17 cellular contexts compared by ENCODE assay signal in the genomic region with DNA sequence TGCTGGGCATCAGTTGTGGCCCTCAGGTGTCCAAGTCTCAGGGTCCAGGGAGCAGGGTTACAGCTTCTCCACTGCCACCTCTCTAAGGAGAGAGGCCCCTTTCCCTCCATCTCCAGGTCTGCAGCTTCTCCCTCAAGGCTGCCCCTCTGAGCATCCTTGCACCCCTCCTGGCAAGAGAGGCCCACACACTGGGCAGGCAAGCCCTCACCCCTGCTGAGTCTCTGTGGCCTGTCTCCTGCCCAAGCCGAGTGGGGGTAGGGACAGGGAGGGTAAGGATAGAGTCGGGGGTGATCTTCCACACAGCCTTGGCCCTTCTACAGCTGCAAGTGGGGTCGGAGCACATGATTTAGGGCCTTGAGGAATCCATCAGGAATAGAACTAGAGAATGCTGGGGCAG.
DNase-seq lines count a peak whose midpoint lies in the region; ATAC-seq, FAIRE-seq and TF ChIP-seq lines count a peak whose summit lies in the region.
"Had no signal": no experiment of that assay in that cellular context is flagged by ENCODE, and none has a peak within 500 bp of the region (broad histone marks: within the 10 kb centered on the region; RNA-seq: fewer than 3 reads in every experiment).

No MANE protein-coding gene starts in this region.

- H2BK120ac ChIP-seq in mesenchymal stem cell (ENCODE audit: low read depth, low read length) = peak overlapping the region; percentile 78

- WGBS in mesenchymal stem cell = 90% methylated on average over 2 of the region's 3 CpGs
- 30 to 67% (median 63%) methylated on average over 3 of the region's 3 CpGs for WGBS in stomach, 5 donors

- H3K9me3 Mint-ChIP-seq in astrocyte (ENCODE audit: unreplicated experiment) = no peaks in the 10 kb centered on the region
- H3K9me3 Mint-ChIP-seq in activated CD4-positive, alpha-beta memory T cell treated with anti-CD3 and anti-CD28 coated beads for 36 hours = no peaks in the 10 kb centered on the region
- H3K9me3 Mint-ChIP-seq: activated CD4-positive, alpha-beta T cell treated with anti-CD3 and anti-CD28 coated beads, Interleukin-2, amount 10 ng/mL, durations not matched to agents 7 days and 5 days; activated naive CD8-positive, alpha-beta T cell treated with anti-CD3 and anti-CD28 coated beads, Interleukin-2, amount 50 U/mL, for 24 hours; memory B cell; stimulated activated naive B cell treated with anti-CD40 and anti-IgM and Interleukin-4, amounts not matched to agents 10 μg/mL and 1 μg/mL and 100 μg/mL, for 72 hours had no signal

- DNase-seq in astrocyte (ENCODE audit: low read depth) (no peak), mesenchymal stem cell (no peak), stomach (no peak), SJCRH30 (no peak)
- no peak for DNase-seq in activated CD8-positive, alpha-beta memory T cell treated with anti-CD3 and anti-CD28 coated beads for 24 hours
- DNase-seq in activated CD4-positive, alpha-beta memory T cell treated with anti-CD3 and anti-CD28 coated beads for 36 hours = no peak
- DNase-seq: activated CD4-positive, alpha-beta T cell treated with anti-CD3 and anti-CD28 coated beads, Interleukin-2, amount 10 ng/mL, durations not matched to agents 7 days and 5 days; activated naive CD8-positive, alpha-beta T cell treated with anti-CD3 and anti-CD28 coated beads, Interleukin-2, amount 50 U/mL, for 24 hours; activated T-cell treated with anti-CD3 and anti-CD28 coated beads, Interleukin-2, amount 50 U/mL, for 48 hours; cerebellar nuclear complex; NCI-H187; NCI-H446 treated with DMSO at 0.1 percent for 48 hours; stimulated activated naive B cell treated with anti-CD40 and anti-IgM and Interleukin-4, amounts not matched to agents 10 μg/mL and 1 μg/mL and 100 μg/mL, for 72 hours had no signal

- H2AK5ac ChIP-seq in mesenchymal stem cell (ENCODE audit: low read length, severe bottlenecking) = peak overlapping the region; percentile 65

- intact Hi-C loops in stomach (cut with DNase I; ENCODE audit: low total_unique reads) = loop anchor here (10.0 kb wide), 1 partner anchor 913 kb away; no protein-coding TSS in a partner anchor
- intact Hi-C loops in activated CD4-positive, alpha-beta memory T cell treated with anti-CD3 and anti-CD28 coated beads for 36 hours (cut with micrococcal nuclease) = no loop called here

- H3K4me3 ChIP-seq in HEK293 (ENCODE audit: low read depth, low read length) (no peak overlapping the region), astrocyte (ENCODE audit: insufficient read depth, low read depth, low read length) (no peak overlapping the region), mesenchymal stem cell (ENCODE audit: insufficient read depth in 1 of 2, low read depth in 1 of 2, low read length in 2 of 2) (peak overlapping the region in 1 of 2 experiments; percentile 36), stomach (no peak overlapping the region), SJCRH30 (no peak overlapping the region)

- no peaks in the 10 kb centered on the region for H4K20me1 ChIP-seq in astrocyte (ENCODE audit: insufficient read depth, low read length)

- no peak for FAIRE-seq in astrocyte (lab: Jason Lieb, UNC)

- H3K27ac ChIP-seq in HEK293 (ENCODE audit: extremely low read depth, low read depth, low read length) (no peak overlapping the region), astrocyte (ENCODE audit: low read depth, low read length) (peak overlapping the region; percentile 15), mesenchymal stem cell (ENCODE audit: low read length, poor library complexity, severe bottlenecking) (no peak overlapping the region), stomach (peak overlapping the region in 4 of 5 donors; percentile 59 to 67 (median 64)), SJCRH30 (no peak overlapping the region)

- no peak overlapping the region for H2BK15ac ChIP-seq in mesenchymal stem cell (ENCODE audit: low read depth, poor library complexity, severe bottlenecking)

- H3K23ac ChIP-seq in mesenchymal stem cell (ENCODE audit: low read length in 2 of 2) = no peak overlapping the region

- H3K36me3 Mint-ChIP-seq in astrocyte (ENCODE audit: low read depth, unreplicated experiment) = no peaks in the 10 kb centered on the region
- no peaks in the 10 kb centered on the region for H3K36me3 Mint-ChIP-seq in activated CD4-positive, alpha-beta memory T cell treated with anti-CD3 and anti-CD28 coated beads for 36 hours
- H3K36me3 Mint-ChIP-seq: memory B cell had no signal

- peak overlapping the region; percentile 91 for H4K8ac ChIP-seq in mesenchymal stem cell (ENCODE audit: low read length)

- no peaks in the 10 kb centered on the region for H3K36me3 ChIP-seq in HEK293 (ENCODE audit: control insufficient read depth in 2 of 2, insufficient read depth in 1 of 2, low read length in 2 of 2)
- no peaks in the 10 kb centered on the region for H3K36me3 ChIP-seq in astrocyte (ENCODE audit: insufficient read depth, low read length)
- peaks cover 0 to 7% of the 10 kb centered on the region in 2 experiments for H3K36me3 ChIP-seq in mesenchymal stem cell (ENCODE audit: control insufficient read depth in 1 of 2, insufficient read depth in 2 of 2, low read depth in 1 of 2, low read length in 2 of 2)
- no peaks in the 10 kb centered on the region for H3K36me3 ChIP-seq in stomach
- no peaks in the 10 kb centered on the region for H3K36me3 ChIP-seq in SJCRH30

- H3K27me3 Mint-ChIP-seq in astrocyte (ENCODE audit: low read depth, unreplicated experiment) = no peaks in the 10 kb centered on the region
- no peaks in the 10 kb centered on the region for H3K27me3 Mint-ChIP-seq in activated CD4-positive, alpha-beta memory T cell treated with anti-CD3 and anti-CD28 coated beads for 36 hours
- H3K27me3 Mint-ChIP-seq: activated CD4-positive, alpha-beta T cell treated with anti-CD3 and anti-CD28 coated beads, Interleukin-2, amount 10 ng/mL, durations not matched to agents 7 days and 5 days; activated naive CD8-positive, alpha-beta T cell treated with anti-CD3 and anti-CD28 coated beads, Interleukin-2, amount 50 U/mL, for 24 hours; B cell; stimulated activated naive B cell treated with anti-CD40 and anti-IgM and Interleukin-4, amounts not matched to agents 10 μg/mL and 1 μg/mL and 100 μg/mL, for 72 hours had no signal

- peak overlapping the region in 1 of 2 experiments; percentile 92 for H2BK12ac ChIP-seq in mesenchymal stem cell (ENCODE audit: low read length in 2 of 2)

- H3K27me3 ChIP-seq in astrocyte (ENCODE audit: insufficient read depth, low read length) = no peaks in the 10 kb centered on the region
- H3K27me3 ChIP-seq in mesenchymal stem cell (ENCODE audit: control insufficient read depth in 1 of 2, insufficient read depth in 1 of 2, low read length in 2 of 2) = no peaks in the 10 kb centered on the region
- no peaks in the 10 kb centered on the region for H3K27me3 ChIP-seq in stomach
- no peaks in the 10 kb centered on the region for H3K27me3 ChIP-seq in SJCRH30

- H3K4me2 ChIP-seq in astrocyte (ENCODE audit: low read length) (peak overlapping the region; percentile 36), mesenchymal stem cell (ENCODE audit: low read length, poor library complexity, severe bottlenecking) (no peak overlapping the region)

- H4K91ac ChIP-seq in mesenchymal stem cell (ENCODE audit: low read length) = peak overlapping the region; percentile 29

- ATAC-seq in GM19455 (IDR thresholded peaks at IDR 0.05; ENCODE audit: unreplicated experiment) = no peak
- ATAC-seq: activated naive CD8-positive, alpha-beta T cell treated with anti-CD3 and anti-CD28 coated beads, Interleukin-2, amount 50 U/mL, for 24 hours; stimulated activated naive B cell treated with anti-CD40 and anti-IgM and Interleukin-4, amounts not matched to agents 10 μg/mL and 1 μg/mL and 100 μg/mL, for 72 hours had no signal

- POLR2A ChIA-PET in HEK293 (lab: Yijun Ruan, JAX) = no interaction called here
- POLR2A ChIA-PET in activated CD4-positive, alpha-beta memory T cell treated with anti-CD3 and anti-CD28 coated beads for 36 hours (lab: Charles Lee) = no interaction called here

- no peak overlapping the region for H2BK5ac ChIP-seq in mesenchymal stem cell (ENCODE audit: low read depth, low read length, poor library complexity, severe bottlenecking)

- H3K27ac Mint-ChIP-seq in astrocyte (ENCODE audit: unreplicated experiment) = no peak overlapping the region
- no peak overlapping the region for H3K27ac Mint-ChIP-seq in activated CD4-positive, alpha-beta memory T cell treated with anti-CD3 and anti-CD28 coated beads for 36 hours
- H3K27ac Mint-ChIP-seq: activated CD4-positive, alpha-beta T cell treated with anti-CD3 and anti-CD28 coated beads, Interleukin-2, amount 10 ng/mL, durations not matched to agents 7 days and 5 days; activated naive CD8-positive, alpha-beta T cell treated with anti-CD3 and anti-CD28 coated beads, Interleukin-2, amount 50 U/mL, for 24 hours; B cell; memory B cell; stimulated activated naive B cell treated with anti-CD40 and anti-IgM and Interleukin-4, amounts not matched to agents 10 μg/mL and 1 μg/mL and 100 μg/mL, for 72 hours had no signal

- peak overlapping the region; percentile 81 to 89 for H3K4ac ChIP-seq in mesenchymal stem cell (ENCODE audit: low read depth in 1 of 2, low read length in 2 of 2)

- peaks cover 13% of the 10 kb centered on the region for H3K4me1 Mint-ChIP-seq in astrocyte (ENCODE audit: low read depth, unreplicated experiment)
- no peaks in the 10 kb centered on the region for H3K4me1 Mint-ChIP-seq in activated CD4-positive, alpha-beta memory T cell treated with anti-CD3 and anti-CD28 coated beads for 36 hours (ENCODE audit: low read depth)
- H3K4me1 Mint-ChIP-seq: activated CD4-positive, alpha-beta T cell treated with anti-CD3 and anti-CD28 coated beads, Interleukin-2, amount 10 ng/mL, durations not matched to agents 7 days and 5 days had no signal

- H3K4me1 ChIP-seq in HEK293 (ENCODE audit: control insufficient read depth, insufficient read depth, low read length) (no peaks in the 10 kb centered on the region), astrocyte (ENCODE audit: insufficient read depth, low read length) (peaks cover 15% of the 10 kb centered on the region), mesenchymal stem cell (ENCODE audit: control insufficient read depth, insufficient read depth, low read depth, low read length) (peaks cover 30% of the 10 kb centered on the region), stomach (peaks cover 0 to 16% (median 9%) of the 10 kb centered on the region in 4 donors), SJCRH30 (no peaks in the 10 kb centered on the region; the same call in 1 of the 2 replicates)

- no peak for TF ChIP-seq POLR2A in stomach (IDR thresholded peaks at IDR 0.05)

- no peaks in the 10 kb centered on the region for H3K79me2 ChIP-seq in astrocyte (ENCODE audit: insufficient read depth, low read length)

- CTCF ChIA-PET in HEK293 (lab: Yijun Ruan, JAX) = interaction anchor here (0.8 to 1.2 kb wide), 3 partner anchors 9 to 117 kb away, joined by 3 to 7 read pairs (median 4); no protein-coding TSS in a partner anchor
- CTCF ChIA-PET in activated CD4-positive, alpha-beta memory T cell treated with anti-CD3 and anti-CD28 coated beads for 36 hours (lab: Charles Lee) = interaction anchor here (1.0 kb wide), 1 partner anchor 9 kb away, joined by 4 read pairs; no protein-coding TSS in a partner anchor

- TF ChIP-seq CTCF in HEK293 (tag by site-specific recombination; IDR thresholded peaks at IDR 0.05) (no peak), astrocyte (IDR thresholded peaks at IDR 0.05; ENCODE audit: insufficient read depth, low read depth, low read length) (no peak), stomach (IDR thresholded peaks at IDR 0.05) (no peak)

- H2AFZ ChIP-seq in astrocyte (ENCODE audit: low read depth, low read length) (peak overlapping the region; percentile 65), mesenchymal stem cell (ENCODE audit: low read depth, low read length) (peak overlapping the region; percentile 32)

- no peaks in the 10 kb centered on the region for H3K79me1 ChIP-seq in mesenchymal stem cell (replicated peaks; ENCODE audit: low read length, poor library complexity, severe bottlenecking)

- H3K18ac ChIP-seq in mesenchymal stem cell (ENCODE audit: low read depth in 1 of 2, low read length in 2 of 2) = peak overlapping the region; percentile 71 to 94

- H3K9ac ChIP-seq in astrocyte (ENCODE audit: low read length) = no peak overlapping the region
- peak overlapping the region; percentile 80 for H3K9ac ChIP-seq in mesenchymal stem cell (ENCODE audit: low read length)

- no peak for TF ChIP-seq EP300 in stomach (IDR thresholded peaks at IDR 0.05)

- no peak overlapping the region for H3K4me3 Mint-ChIP-seq in astrocyte (ENCODE audit: unreplicated experiment)
- no peak overlapping the region for H3K4me3 Mint-ChIP-seq in activated CD4-positive, alpha-beta memory T cell treated with anti-CD3 and anti-CD28 coated beads for 36 hours
- H3K4me3 Mint-ChIP-seq: activated CD4-positive, alpha-beta T cell treated with anti-CD3 and anti-CD28 coated beads, Interleukin-2, amount 10 ng/mL, durations not matched to agents 7 days and 5 days; activated naive CD8-positive, alpha-beta T cell treated with anti-CD3 and anti-CD28 coated beads, Interleukin-2, amount 50 U/mL, for 24 hours; B cell; memory B cell; stimulated activated naive B cell treated with anti-CD40 and anti-IgM and Interleukin-4, amounts not matched to agents 10 μg/mL and 1 μg/mL and 100 μg/mL, for 72 hours had no signal

- H3K9me3 ChIP-seq in HEK293 (ENCODE audit: control insufficient read depth, insufficient read depth, low read depth, low read length) (no peaks in the 10 kb centered on the region), astrocyte (ENCODE audit: insufficient read depth, low read depth, low read length) (no peaks in the 10 kb centered on the region), mesenchymal stem cell (ENCODE audit: control insufficient read depth, low read length) (no peaks in the 10 kb centered on the region), stomach (no peaks in the 10 kb centered on the region), SJCRH30 (replicated peaks) (no peaks in the 10 kb centered on the region)

- H3K14ac ChIP-seq in mesenchymal stem cell (ENCODE audit: low read length in 2 of 2) = peak overlapping the region in 1 of 2 experiments; percentile 53

Comparison
In these comparisons a context has a peak if more than half of its experiments do, and no peak if none do; other contexts are left out.
1. H3K27ac ChIP-seq: peak in astrocyte (single experiment) and stomach (4 of 5); none in HEK293 (single experiment), mesenchymal stem cell (single experiment) and SJCRH30 (single experiment).